Comparison of ENCODE assay signal across 20 cellular contexts in the genomic region with DNA sequence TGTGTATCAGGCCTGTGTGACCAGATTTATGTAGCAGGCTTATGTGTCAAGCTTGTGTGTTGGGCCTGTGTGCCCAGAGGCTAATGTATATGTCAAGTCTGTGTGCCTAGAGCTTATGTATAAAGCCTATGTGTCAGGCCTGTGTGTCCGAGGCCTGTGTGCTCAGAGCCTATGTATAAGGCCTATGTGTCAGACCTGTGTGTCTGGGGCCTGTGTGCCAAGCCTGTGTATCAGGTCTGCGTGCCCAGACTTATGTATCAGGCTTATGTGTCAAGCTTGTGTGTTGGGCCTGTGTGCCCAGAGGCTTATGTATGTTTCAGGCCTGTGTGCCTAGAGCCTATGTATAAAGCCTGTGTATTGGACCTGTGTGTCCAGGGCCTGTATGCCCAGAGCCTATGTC.
"Had no signal": no experiment of that assay in that cellular context is flagged by ENCODE, and none has a peak within 500 bp of the region (broad histone marks: within the 10 kb centered on the region; RNA-seq: fewer than 3 reads in every experiment).

No MANE protein-coding gene starts in this region.

- DNase-seq: activated CD4-positive, alpha-beta T cell treated with anti-CD3 and anti-CD28 coated beads, Interleukin-2, amount 10 ng/mL, durations not matched to agents 24 days and 14 days; activated CD8-positive, alpha-beta memory T cell treated with anti-CD3 and anti-CD28 coated beads, Interleukin-2, amount 10 ng/mL, durations not matched to agents 7 days and 5 days; activated CD8-positive, alpha-beta T cell treated with anti-CD3 and anti-CD28 coated beads for 36 hours; activated gamma-delta T cell; anterior cingulate cortex; caudate nucleus; effector CD8-positive, alpha-beta T cell; hypothalamus; left ventricle myocardium superior; occipital lobe; right lobe of liver; stimulated activated CD4-positive, alpha-beta T cell treated with anti-CD3 and anti-CD28 coated beads, Interleukin-2, amount 100 ng/mL, for 24 hours; T-helper 2 cell had no signal

- ATAC-seq: activated CD4-positive, CD25-positive, alpha-beta regulatory T cell treated with anti-CD3 and anti-CD28 coated beads, Interleukin-2, amount 50 U/mL, for 24 hours; activated CD8-positive, alpha-beta memory T cell treated with anti-CD3 and anti-CD28 coated beads, Interleukin-2, amount 10 ng/mL, durations not matched to agents 7 days and 5 days; activated CD8-positive, alpha-beta T cell treated with anti-CD3 and anti-CD28 coated beads for 36 hours; left ventricle myocardium superior; stimulated activated memory B cell treated with anti-CD40 and anti-IgM and Interleukin-4, amounts not matched to agents 10 μg/mL and 1 μg/mL and 100 μg/mL, for 72 hours had no signal

- FAIRE-seq: frontal cortex, islet of Langerhans, small intestine had no signal

- H3K36me3 ChIP-seq: esophagus muscularis mucosa, right lobe of liver, thoracic aorta had no signal

- H3K4me1 ChIP-seq: right lobe of liver had no signal

- H3K9me3 ChIP-seq: esophagus muscularis mucosa, right lobe of liver, thoracic aorta had no signal

- H3K4me3 ChIP-seq: esophagus muscularis mucosa, right lobe of liver, thoracic aorta had no signal

- H3K27ac ChIP-seq: esophagus muscularis mucosa, right lobe of liver, thoracic aorta had no signal

- H3K27me3 ChIP-seq: esophagus muscularis mucosa, right lobe of liver had no signal
